Comparison of ENCODE assay signal across 19 cellular contexts in the genomic region with DNA sequence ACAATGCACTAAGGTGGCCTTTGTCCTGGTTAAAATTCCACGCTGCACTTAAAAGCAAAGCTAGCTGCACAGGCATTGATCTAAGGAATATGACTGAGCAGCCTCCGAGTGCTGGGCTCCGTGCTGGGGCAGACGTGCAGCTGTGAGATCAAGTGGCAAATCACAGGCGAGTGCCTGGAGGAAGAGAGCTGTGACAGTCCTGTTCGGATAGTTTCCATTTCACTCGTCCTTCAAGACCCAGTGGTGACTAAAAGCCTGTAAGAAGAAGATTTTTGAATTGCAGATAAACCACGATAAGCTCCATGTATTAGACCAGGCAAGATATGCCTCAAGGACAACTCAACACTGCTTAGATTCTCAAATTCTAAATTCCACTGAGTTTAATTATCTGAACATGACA.
DNase-seq lines count a peak whose midpoint lies in the region; ATAC-seq, FAIRE-seq and TF ChIP-seq lines count a peak whose summit lies in the region.
"Had no signal": no experiment of that assay in that cellular context is flagged by ENCODE, and none has a peak within 500 bp of the region (broad histone marks: within the 10 kb centered on the region; RNA-seq: fewer than 3 reads in every experiment).

No MANE protein-coding gene starts in this region.

- CTCF ChIA-PET in SK-N-SH (lab: Yijun Ruan, JAX) = interaction anchor here (0.8 kb wide), 1 partner anchor 34 kb away, joined by 3 read pairs; no protein-coding TSS in a partner anchor

- peak overlapping the region in 2 of 3 experiments; percentile 50 to 60 for H3K27ac Mint-ChIP-seq in nephron
- no peak overlapping the region for H3K27ac Mint-ChIP-seq in effector memory CD8-positive, alpha-beta T cell
- H3K27ac Mint-ChIP-seq: CD8-positive, alpha-beta T cell had no signal

- FAIRE-seq in urothelium cell line (lab: Jason Lieb, UNC) = peak; percentile 66
- FAIRE-seq: A204.1, GM19239, K562 had no signal

- H4K20me1 ChIP-seq in SK-N-SH (ENCODE audit: insufficient read depth) = no peaks in the 10 kb centered on the region
- H4K20me1 ChIP-seq: BLaER1 had no signal

- no peak for DNase-seq in SK-N-SH
- DNase-seq in RPMI7951 (ENCODE audit: low read depth) = peak; percentile 80
- DNase-seq in urothelium cell line (ENCODE audit: low spot score) = no peak
- no peak for DNase-seq in effector memory CD8-positive, alpha-beta T cell
- no peak for DNase-seq in HUDEP-2 (lab: John Stamatoyannopoulos, UW; ENCODE audit: unreplicated experiment in 76 of 76)
- DNase-seq: CD8-positive, alpha-beta T cell; H9; NCI-H1048; NCI-H2081 treated with DMSO at 0.1 percent for 48 hours; NCI-H345; NCI-H526 treated with DMSO at 0.1 percent for 48 hours; NK-92 treated with Interleukin-12 subunit alpha and Interleukin-12 subunit beta, amount 100 ng/mL, for 24 hours had no signal

- no peak overlapping the region for H2AFZ ChIP-seq in SK-N-SH (ENCODE audit: low read depth)

- no peaks in the 10 kb centered on the region for H3K9me3 ChIP-seq in SK-N-SH
- H3K9me3 ChIP-seq: BLaER1 had no signal

- TF ChIP-seq CTCF in SK-N-SH (IDR thresholded peaks at IDR 0.05) = no peak
- no peak for TF ChIP-seq CTCF in nephron (IDR thresholded peaks at IDR 0.05; ENCODE audit: unreplicated experiment in 3 of 3)

- TF ChIP-seq RAD21 in SK-N-SH (IDR thresholded peaks at IDR 0.05; ENCODE audit: low read length) = no peak

- H3K4me3 Mint-ChIP-seq in nephron = no peak overlapping the region
- no peak overlapping the region for H3K4me3 Mint-ChIP-seq in effector memory CD8-positive, alpha-beta T cell
- H3K4me3 Mint-ChIP-seq: CD8-positive, alpha-beta T cell; H9 had no signal

- ATAC-seq in SK-N-SH treated with all-trans-retinoic acid at 6 μM for 48 hours = peak; percentile 30; the same call in 1 of the 3 replicates
- ATAC-seq in effector memory CD8-positive, alpha-beta T cell (replicated peaks) = no peak
- ATAC-seq: CD8-positive, alpha-beta T cell; K562 had no signal

- peaks cover 35% of the 10 kb centered on the region for H3K4me1 Mint-ChIP-seq in nephron
- H3K4me1 Mint-ChIP-seq in effector memory CD8-positive, alpha-beta T cell (ENCODE audit: low read depth in 2 of 2) = no peaks in the 10 kb centered on the region

- no peaks in the 10 kb centered on the region for H3K9me3 Mint-ChIP-seq in nephron
- H3K9me3 Mint-ChIP-seq in effector memory CD8-positive, alpha-beta T cell = no peaks in the 10 kb centered on the region
- H3K9me3 Mint-ChIP-seq: CD8-positive, alpha-beta T cell; H9 had no signal

- H3K27me3 Mint-ChIP-seq in nephron (ENCODE audit: low read depth) = peaks cover 18% of the 10 kb centered on the region
- peaks cover 20 to 56% of the 10 kb centered on the region in 2 donors for H3K27me3 Mint-ChIP-seq in effector memory CD8-positive, alpha-beta T cell

- no peaks in the 10 kb centered on the region for H3K79me2 ChIP-seq in SK-N-SH (ENCODE audit: insufficient read depth)

- peak overlapping the region in 1 of 2 experiments; percentile 28; a peak in 1 of 4 replicates for H3K27ac ChIP-seq in SK-N-SH (ENCODE audit: low read depth in 2 of 2, low read length in 1 of 2)
- H3K27ac ChIP-seq: BLaER1, RWPE1 had no signal

- no peaks in the 10 kb centered on the region for H3K36me3 Mint-ChIP-seq in nephron (ENCODE audit: low read depth)
- peaks cover 3% of the 10 kb centered on the region for H3K36me3 Mint-ChIP-seq in effector memory CD8-positive, alpha-beta T cell (ENCODE audit: insufficient read depth)
- H3K36me3 Mint-ChIP-seq: CD8-positive, alpha-beta T cell had no signal

- H3K9me2 ChIP-seq in SK-N-SH = no peaks in the 10 kb centered on the region

- H3K9ac ChIP-seq in SK-N-SH = no peak overlapping the region
- H3K9ac ChIP-seq: BLaER1 had no signal

- H3F3A ChIP-seq in SK-N-SH (replicated peaks; ENCODE audit: insufficient read depth) = no peaks in the 10 kb centered on the region

- no peak for TF ChIP-seq EP300 in SK-N-SH (IDR thresholded peaks at IDR 0.05; ENCODE audit: borderline replicate concordance in 1 of 2, low read depth in 1 of 2, low read length in 1 of 2)

- POLR2A ChIA-PET in SK-N-SH (lab: Yijun Ruan, JAX) = no interaction called here

- WGBS in SK-N-SH (ENCODE audit: low lambda C conversion rate) = 51% methylated on average over 8 of the region's 8 CpGs

- peaks cover 0 to 32% of the 10 kb centered on the region in 2 experiments; a peak in 2 of 4 replicates for H3K4me1 ChIP-seq in SK-N-SH (ENCODE audit: control insufficient read depth in 1 of 2, insufficient read depth in 2 of 2, low read depth in 1 of 2, low read length in 1 of 2)

- H3K4me2 ChIP-seq in SK-N-SH = no peak overlapping the region
- H3K4me2 ChIP-seq: BLaER1 had no signal

- no peaks in the 10 kb centered on the region for H3K36me3 ChIP-seq in SK-N-SH (replicated peaks in 1 of 2; ENCODE audit: control insufficient read depth in 1 of 2, insufficient read depth in 2 of 2, low read length in 1 of 2)
- H3K36me3 ChIP-seq: BLaER1 had no signal

- no peaks in the 10 kb centered on the region for H3K27me3 ChIP-seq in SK-N-SH (ENCODE audit: insufficient read depth)
- H3K27me3 ChIP-seq: BLaER1 had no signal

- H3K4me3 ChIP-seq in SK-N-SH (ENCODE audit: low read depth in 2 of 2, low read length in 1 of 2) = no peak overlapping the region
- H3K4me3 ChIP-seq: BLaER1, K562 had no signal

TF ChIP-seq in SK-N-SH treated with all-trans-retinoic acid at 6 μM for 48 hours, 23 proteins besides CTCF, POLR2A, EP300 and RAD21:
- TF ChIP-seq ZFP30 (CRISPR knock-in tag; IDR thresholded peaks at IDR 0.05) (no peak), ZFP3 (CRISPR knock-in tag; IDR thresholded peaks at IDR 0.05) (no peak), PPARA (CRISPR knock-in tag; IDR thresholded peaks at IDR 0.05; ENCODE audit: borderline replicate concordance) (no peak), CSDC2 (CRISPR knock-in tag; IDR thresholded peaks at IDR 0.05) (no peak), BACH2 (CRISPR knock-in tag; IDR thresholded peaks at IDR 0.05; ENCODE audit: borderline replicate concordance) (no peak), TSHZ2 (CRISPR knock-in tag; IDR thresholded peaks at IDR 0.05) (no peak), ZNF8 (CRISPR knock-in tag; IDR thresholded peaks at IDR 0.05) (no peak), ZNF565 (CRISPR knock-in tag; conservative IDR thresholded peaks at IDR 0.05; ENCODE audit: low read depth) (no peak)

TF ChIP-seq in SK-N-SH, 30 proteins besides CTCF, POLR2A, EP300 and RAD21 (continues in another document):
- TF ChIP-seq GATA2 (CRISPR knock-in tag; IDR thresholded peaks at IDR 0.05) (no peak), PBX3 (IDR thresholded peaks at IDR 0.05) (no peak), POLR2AphosphoS5 (IDR thresholded peaks at IDR 0.05; ENCODE audit: low read depth, low read length) (no peak), FOSL2 (IDR thresholded peaks at IDR 0.05; ENCODE audit: borderline replicate concordance, low read depth) (no peak), RCOR1 (IDR thresholded peaks at IDR 0.05; ENCODE audit: low read length) (no peak), IRF3 (IDR thresholded peaks at IDR 0.05; ENCODE audit: low read depth, low read length) (no peak), TCF12 (IDR thresholded peaks at IDR 0.05) (no peak), SIN3A (IDR thresholded peaks at IDR 0.05; ENCODE audit: borderline replicate concordance, low read depth, low read length) (no peak), RFX5 (IDR thresholded peaks at IDR 0.05; ENCODE audit: low read length) (no peak), TAF1 (IDR thresholded peaks at IDR 0.05; ENCODE audit: borderline replicate concordance, low read depth, low read length) (no peak), YY1 (IDR thresholded peaks at IDR 0.05; ENCODE audit: low read depth) (no peak)
- TF ChIP-seq, protein P1, sequence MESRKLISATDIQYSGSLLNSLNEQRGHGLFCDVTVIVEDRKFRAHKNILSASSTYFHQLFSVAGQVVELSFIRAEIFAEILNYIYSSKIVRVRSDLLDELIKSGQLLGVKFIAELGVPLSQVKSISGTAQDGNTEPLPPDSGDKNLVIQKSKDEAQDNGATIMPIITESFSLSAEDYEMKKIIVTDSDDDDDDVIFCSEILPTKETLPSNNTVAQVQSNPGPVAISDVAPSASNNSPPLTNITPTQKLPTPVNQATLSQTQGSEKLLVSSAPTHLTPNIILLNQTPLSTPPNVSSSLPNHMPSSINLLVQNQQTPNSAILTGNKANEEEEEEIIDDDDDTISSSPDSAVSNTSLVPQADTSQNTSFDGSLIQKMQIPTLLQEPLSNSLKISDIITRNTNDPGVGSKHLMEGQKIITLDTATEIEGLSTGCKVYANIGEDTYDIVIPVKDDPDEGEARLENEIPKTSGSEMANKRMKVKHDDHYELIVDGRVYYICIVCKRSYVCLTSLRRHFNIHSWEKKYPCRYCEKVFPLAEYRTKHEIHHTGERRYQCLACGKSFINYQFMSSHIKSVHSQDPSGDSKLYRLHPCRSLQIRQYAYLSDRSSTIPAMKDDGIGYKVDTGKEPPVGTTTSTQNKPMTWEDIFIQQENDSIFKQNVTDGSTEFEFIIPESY (IDR thresholded peaks at IDR 0.05; ENCODE audit: borderline replicate concordance, low read depth) = no peak
- TF ChIP-seq, protein P2, sequence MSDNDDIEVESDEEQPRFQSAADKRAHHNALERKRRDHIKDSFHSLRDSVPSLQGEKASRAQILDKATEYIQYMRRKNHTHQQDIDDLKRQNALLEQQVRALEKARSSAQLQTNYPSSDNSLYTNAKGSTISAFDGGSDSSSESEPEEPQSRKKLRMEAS (IDR thresholded peaks at IDR 0.05; ENCODE audit: low read depth) = no peak

Comparison
In these comparisons a context has a peak if more than half of its experiments do, and no peak if none do; other contexts are left out.
1. H3K27ac Mint-ChIP-seq: peak in nephron (2 of 3); none in effector memory CD8-positive, alpha-beta T cell (0 of 2).